Comparison of ENCODE assay signal across 7 cellular contexts in genomic region chrX:46376246-46376885, GRCh38.
A peak's percentile ranks its signal among the peaks of the same experiment; 100 is the strongest.
DNase-seq lines count a peak whose midpoint lies in the region; ATAC-seq and TF ChIP-seq lines count a peak whose summit lies in the region.

No MANE protein-coding gene starts in this region.

- H2AK5ac ChIP-seq in trophoblast cell (ENCODE audit: low read length) = no peak overlapping the region

- WGBS in trophoblast cell (ENCODE audit: extremely low coverage, insufficient coverage, insufficient read length) = no CpG with 5 or more reads among the region's 4 CpGs

- H3K9me3 ChIP-seq in trophoblast cell (ENCODE audit: insufficient read depth, low read depth, low read length) = no peaks in the 10 kb centered on the region

- H3K36me3 ChIP-seq in trophoblast cell (ENCODE audit: control insufficient read depth in 1 of 2, insufficient read depth in 2 of 2, low read length in 2 of 2) = no peaks in the 10 kb centered on the region

- H3K4me3 ChIP-seq in LNCaP clone FGC (ENCODE audit: low read depth, low read length) (no peak overlapping the region), trophoblast cell (ENCODE audit: low read depth, low read length) (no peak overlapping the region)

- peak overlapping the region; percentile 63 for H2BK120ac ChIP-seq in trophoblast cell (ENCODE audit: insufficient read depth, low read length, poor library complexity)

- peaks cover 0 to 2% of the 10 kb centered on the region in 2 experiments for H3K4me1 ChIP-seq in trophoblast cell (ENCODE audit: control insufficient read depth in 1 of 2, insufficient read depth in 2 of 2, low read length in 2 of 2)

- no peak overlapping the region for H3K4me2 ChIP-seq in trophoblast cell (ENCODE audit: low read length)

- DNase-seq in GM04503 (ENCODE audit: low read depth) (peak; percentile 27), LNCaP clone FGC (ENCODE audit: low read depth) (peak; percentile 25), trophoblast cell (peak; percentile 4 to 43), NCI-H1694 treated with DMSO at 0.1 percent for 48 hours (lab: John Stamatoyannopoulos, UW) (no peak)
- peak; percentile 27 to 31 for DNase-seq in activated CD4-positive, alpha-beta T cell treated with anti-CD3 and anti-CD28 coated beads for 4 hours

- no peak overlapping the region for H2AFZ ChIP-seq in trophoblast cell (ENCODE audit: insufficient read depth, low read length, poor library complexity)

- TF ChIP-seq CTCF in LNCaP clone FGC (IDR thresholded peaks at IDR 0.05; ENCODE audit: control insufficient read depth, extremely low read depth, insufficient read depth) = peak; percentile 51

- ATAC-seq in esophagus mucosa (peak; percentile 77), GM21515 (IDR thresholded peaks at IDR 0.05; ENCODE audit: unreplicated experiment) (no peak)

- H3K79me2 ChIP-seq in trophoblast cell (ENCODE audit: control insufficient read depth, insufficient read depth, low read length, poor library complexity) = no peaks in the 10 kb centered on the region

- peaks cover 2% of the 10 kb centered on the region for H3K79me1 ChIP-seq in trophoblast cell (ENCODE audit: low read length)

- no peak overlapping the region for H4K8ac ChIP-seq in trophoblast cell (ENCODE audit: low read depth, low read length)

- no peak overlapping the region for H3K9ac ChIP-seq in trophoblast cell (ENCODE audit: low read length)

- no peak overlapping the region for H2BK12ac ChIP-seq in trophoblast cell (ENCODE audit: low read length)

- peak overlapping the region; percentile 57 for H2BK5ac ChIP-seq in trophoblast cell (ENCODE audit: low read depth, low read length, poor library complexity)

- H3K27ac ChIP-seq in trophoblast cell (ENCODE audit: low read depth, low read length) = no peak overlapping the region

- no peak overlapping the region for H3K18ac ChIP-seq in trophoblast cell (ENCODE audit: low read length)

- H4K12ac ChIP-seq in trophoblast cell (ENCODE audit: low read depth, low read length) = no peak overlapping the region

- no peak overlapping the region for H3K14ac ChIP-seq in trophoblast cell (ENCODE audit: low read length)

- H4K91ac ChIP-seq in trophoblast cell (ENCODE audit: low read depth, low read length) = peak overlapping the region; percentile 64

- H3K27me3 ChIP-seq in trophoblast cell (ENCODE audit: insufficient read depth, low read length) = no peaks in the 10 kb centered on the region

- no peak overlapping the region for H3K4ac ChIP-seq in trophoblast cell (ENCODE audit: low read depth, low read length)

- H3K23ac ChIP-seq in trophoblast cell (ENCODE audit: low read length) = no peak overlapping the region
